9 cellular contexts compared by ENCODE assay signal in genomic region chr3:49422379-49423248, GRCh38. TPM values are rescaled to one million over a fixed set of nuclear protein-coding genes. Genes with fewer than 3 reads are reported as not detected.
DNase-seq lines count a peak whose midpoint lies in the region; ATAC-seq and TF ChIP-seq lines count a peak whose summit lies in the region.
"Had no signal": no experiment of that assay in that cellular context is flagged by ENCODE, and none has a peak within 500 bp of the region (broad histone marks: within the 10 kb centered on the region; RNA-seq: fewer than 3 reads in every experiment).

Gene AMT, minus strand, starts transcription at chr3:49422473. Its CDS starts 23 bp downstream, at chr3:49422450.

- intact Hi-C loops in left cardiac atrium (cut with DNase I) = no loop called here

- H3K27ac Mint-ChIP-seq in T-helper 17 cell (peak within 1 kb of the TSS; percentile 32), neural crest cell (ENCODE audit: unreplicated experiment) (peak within 1 kb of the TSS; percentile 59)
- H3K27ac Mint-ChIP-seq in effector memory CD8-positive, alpha-beta T cell = no peak within 1 kb of the TSS

- ATAC-seq in T-helper 17 cell (no peak), left cardiac atrium (peak; percentile 71 to 86), GM21447 (IDR thresholded peaks at IDR 0.05; ENCODE audit: unreplicated experiment) (no peak)
- ATAC-seq in effector memory CD8-positive, alpha-beta T cell (replicated peaks) = no peak

- H3K4me1 Mint-ChIP-seq in T-helper 17 cell (peaks cover 22% of the 10 kb centered on the region), neural crest cell (peaks cover 16% of the 10 kb centered on the region)
- peaks cover 22 to 30% of the 10 kb centered on the region in 2 donors for H3K4me1 Mint-ChIP-seq in effector memory CD8-positive, alpha-beta T cell (ENCODE audit: low read depth in 2 of 2)

- no peaks in the 10 kb centered on the region for H3K9me3 Mint-ChIP-seq in neural crest cell
- H3K9me3 Mint-ChIP-seq in effector memory CD8-positive, alpha-beta T cell = no peaks in the 10 kb centered on the region

- H3K9me3 ChIP-seq in T-helper 17 cell (ENCODE audit: control insufficient read depth, low read length, poor library complexity, severe bottlenecking) = no peaks in the 10 kb centered on the region

- H3K27me3 Mint-ChIP-seq in T-helper 17 cell (no peaks in the 10 kb centered on the region), neural crest cell (ENCODE audit: low read depth) (no peaks in the 10 kb centered on the region)
- H3K27me3 Mint-ChIP-seq in effector memory CD8-positive, alpha-beta T cell = no peaks in the 10 kb centered on the region

- no peak for TF ChIP-seq CTCF in neural crest cell (conservative IDR thresholded peaks at IDR 0.05)

- H3K4me3 Mint-ChIP-seq in T-helper 17 cell (no peak within 1 kb of the TSS), neural crest cell (peak within 1 kb of the TSS; percentile 90)
- no peak within 1 kb of the TSS for H3K4me3 Mint-ChIP-seq in effector memory CD8-positive, alpha-beta T cell

- H3K36me3 Mint-ChIP-seq in T-helper 17 cell (ENCODE audit: low read depth) (peaks cover 2% of the 10 kb centered on the region), neural crest cell (ENCODE audit: low read depth) (peaks cover 3% of the 10 kb centered on the region)
- peaks cover 3% of the 10 kb centered on the region for H3K36me3 Mint-ChIP-seq in effector memory CD8-positive, alpha-beta T cell (ENCODE audit: insufficient read depth)

- DNase-seq in CD1c-positive myeloid dendritic cell (ENCODE audit: extremely low spot score) = peak; percentile 47
- DNase-seq in T-helper 17 cell = no peak
- peak; percentile 55 for DNase-seq in left cardiac atrium
- DNase-seq in neural crest cell (ENCODE audit: low read depth, low spot score) = peak; percentile 67
- DNase-seq in HK-2 (ENCODE audit: unreplicated experiment) = no peak
- DNase-seq in stimulated activated CD4-positive, alpha-beta T cell treated with anti-CD3 and anti-CD28 coated beads, Interleukin-4, amount 100 ng/mL, for 1 hour = no peak
- no peak for DNase-seq in effector memory CD8-positive, alpha-beta T cell
- DNase-seq: GF-D8 had no signal

RNA-seq across cellular contexts. Expression of gene AMT, which starts in this region (rescaled TPM):
- total RNA-seq in T-helper 17 cell = 1 to 10 TPM; 5.9 to 8.3 TPM
- 10 to 100 TPM; 13.9 to 14.9 TPM for total RNA-seq in left cardiac atrium
- total RNA-seq in neural crest cell = 10.2 and 14.0 TPM in 2 replicates

Comparison
In these comparisons a context has a peak if more than half of its experiments do, and no peak if none do; other contexts are left out.
1. DNase-seq: peak in CD1c-positive myeloid dendritic cell (single experiment), left cardiac atrium (single experiment) and neural crest cell (single experiment); none in T-helper 17 cell (0 of 3), HK-2 (single experiment), stimulated activated CD4-positive, alpha-beta T cell treated with anti-CD3 and anti-CD28 coated beads, Interleukin-4, amount 100 ng/mL, for 1 hour (single experiment) and effector memory CD8-positive, alpha-beta T cell (0 of 3).
2. ATAC-seq: peak in left cardiac atrium (2 of 2); none in T-helper 17 cell (single experiment), effector memory CD8-positive, alpha-beta T cell (single experiment) and GM21447 (single experiment).
3. H3K27ac Mint-ChIP-seq: peak in T-helper 17 cell (single experiment) and neural crest cell (single experiment); none in effector memory CD8-positive, alpha-beta T cell (0 of 2).